In the genomic region with DNA sequence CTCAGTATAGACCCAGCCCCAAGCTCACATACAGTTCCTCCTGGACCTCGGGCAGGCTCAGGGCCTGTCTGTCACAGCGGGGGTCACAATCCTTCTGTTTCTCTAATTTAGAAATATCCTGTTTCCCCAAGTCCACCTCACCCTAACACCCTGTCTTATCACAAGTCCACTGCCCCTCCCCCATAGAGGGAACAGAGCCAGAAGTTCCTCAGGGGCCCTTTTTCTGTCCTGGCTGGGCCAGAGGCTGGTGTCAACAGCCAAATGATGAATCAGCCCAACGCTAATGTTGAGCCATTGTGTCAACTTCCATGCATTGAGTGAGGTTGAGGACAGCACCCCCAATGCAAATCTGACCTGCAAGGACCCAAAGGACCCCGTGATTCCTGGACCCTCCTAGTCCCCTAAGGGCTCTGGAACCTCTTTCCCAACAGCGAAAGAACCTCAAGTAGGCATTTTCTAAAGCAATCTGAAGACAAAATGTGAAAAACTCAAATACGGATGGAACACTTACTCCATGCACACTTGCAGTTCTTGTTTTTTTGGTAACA, we compare ENCODE assay signal across 1 cellular context.
TF ChIP-seq lines count a peak whose summit lies in the region.

No MANE protein-coding gene starts in this region.

TF ChIP-seq in K562, 482 proteins besides CTCF, POLR2A, EP300 and RAD21 (continued from another document):
- TF ChIP-seq, protein P1, sequence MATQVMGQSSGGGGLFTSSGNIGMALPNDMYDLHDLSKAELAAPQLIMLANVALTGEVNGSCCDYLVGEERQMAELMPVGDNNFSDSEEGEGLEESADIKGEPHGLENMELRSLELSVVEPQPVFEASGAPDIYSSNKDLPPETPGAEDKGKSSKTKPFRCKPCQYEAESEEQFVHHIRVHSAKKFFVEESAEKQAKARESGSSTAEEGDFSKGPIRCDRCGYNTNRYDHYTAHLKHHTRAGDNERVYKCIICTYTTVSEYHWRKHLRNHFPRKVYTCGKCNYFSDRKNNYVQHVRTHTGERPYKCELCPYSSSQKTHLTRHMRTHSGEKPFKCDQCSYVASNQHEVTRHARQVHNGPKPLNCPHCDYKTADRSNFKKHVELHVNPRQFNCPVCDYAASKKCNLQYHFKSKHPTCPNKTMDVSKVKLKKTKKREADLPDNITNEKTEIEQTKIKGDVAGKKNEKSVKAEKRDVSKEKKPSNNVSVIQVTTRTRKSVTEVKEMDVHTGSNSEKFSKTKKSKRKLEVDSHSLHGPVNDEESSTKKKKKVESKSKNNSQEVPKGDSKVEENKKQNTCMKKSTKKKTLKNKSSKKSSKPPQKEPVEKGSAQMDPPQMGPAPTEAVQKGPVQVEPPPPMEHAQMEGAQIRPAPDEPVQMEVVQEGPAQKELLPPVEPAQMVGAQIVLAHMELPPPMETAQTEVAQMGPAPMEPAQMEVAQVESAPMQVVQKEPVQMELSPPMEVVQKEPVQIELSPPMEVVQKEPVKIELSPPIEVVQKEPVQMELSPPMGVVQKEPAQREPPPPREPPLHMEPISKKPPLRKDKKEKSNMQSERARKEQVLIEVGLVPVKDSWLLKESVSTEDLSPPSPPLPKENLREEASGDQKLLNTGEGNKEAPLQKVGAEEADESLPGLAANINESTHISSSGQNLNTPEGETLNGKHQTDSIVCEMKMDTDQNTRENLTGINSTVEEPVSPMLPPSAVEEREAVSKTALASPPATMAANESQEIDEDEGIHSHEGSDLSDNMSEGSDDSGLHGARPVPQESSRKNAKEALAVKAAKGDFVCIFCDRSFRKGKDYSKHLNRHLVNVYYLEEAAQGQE (CRISPR knock-in tag; IDR thresholded peaks at IDR 0.05; ENCODE audit: low read depth) = no peak
- TF ChIP-seq RCOR1 (IDR thresholded peaks at IDR 0.05; ENCODE audit: borderline replicate concordance in 1 of 2, low read depth in 2 of 2, low read length in 2 of 2) = peak in 1 of 2 experiments; percentile 86; a peak in 2 of 4 replicates
- TF ChIP-seq FOXJ3 (CRISPR knock-in tag; IDR thresholded peaks at IDR 0.05) = no peak
- TF ChIP-seq, protein P2, sequence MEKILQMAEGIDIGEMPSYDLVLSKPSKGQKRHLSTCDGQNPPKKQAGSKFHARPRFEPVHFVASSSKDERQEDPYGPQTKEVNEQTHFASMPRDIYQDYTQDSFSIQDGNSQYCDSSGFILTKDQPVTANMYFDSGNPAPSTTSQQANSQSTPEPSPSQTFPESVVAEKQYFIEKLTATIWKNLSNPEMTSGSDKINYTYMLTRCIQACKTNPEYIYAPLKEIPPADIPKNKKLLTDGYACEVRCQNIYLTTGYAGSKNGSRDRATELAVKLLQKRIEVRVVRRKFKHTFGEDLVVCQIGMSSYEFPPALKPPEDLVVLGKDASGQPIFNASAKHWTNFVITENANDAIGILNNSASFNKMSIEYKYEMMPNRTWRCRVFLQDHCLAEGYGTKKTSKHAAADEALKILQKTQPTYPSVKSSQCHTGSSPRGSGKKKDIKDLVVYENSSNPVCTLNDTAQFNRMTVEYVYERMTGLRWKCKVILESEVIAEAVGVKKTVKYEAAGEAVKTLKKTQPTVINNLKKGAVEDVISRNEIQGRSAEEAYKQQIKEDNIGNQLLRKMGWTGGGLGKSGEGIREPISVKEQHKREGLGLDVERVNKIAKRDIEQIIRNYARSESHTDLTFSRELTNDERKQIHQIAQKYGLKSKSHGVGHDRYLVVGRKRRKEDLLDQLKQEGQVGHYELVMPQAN (IDR thresholded peaks at IDR 0.05; ENCODE audit: borderline replicate concordance) = no peak
- TF ChIP-seq, protein P3, sequence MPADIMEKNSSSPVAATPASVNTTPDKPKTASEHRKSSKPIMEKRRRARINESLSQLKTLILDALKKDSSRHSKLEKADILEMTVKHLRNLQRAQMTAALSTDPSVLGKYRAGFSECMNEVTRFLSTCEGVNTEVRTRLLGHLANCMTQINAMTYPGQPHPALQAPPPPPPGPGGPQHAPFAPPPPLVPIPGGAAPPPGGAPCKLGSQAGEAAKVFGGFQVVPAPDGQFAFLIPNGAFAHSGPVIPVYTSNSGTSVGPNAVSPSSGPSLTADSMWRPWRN (IDR thresholded peaks at IDR 0.05; ENCODE audit: low read depth) = no peak
- TF ChIP-seq ATF7 (IDR thresholded peaks at IDR 0.05) = peak; percentile 73; the same call in 1 of the 2 replicates
